In the genomic region with DNA sequence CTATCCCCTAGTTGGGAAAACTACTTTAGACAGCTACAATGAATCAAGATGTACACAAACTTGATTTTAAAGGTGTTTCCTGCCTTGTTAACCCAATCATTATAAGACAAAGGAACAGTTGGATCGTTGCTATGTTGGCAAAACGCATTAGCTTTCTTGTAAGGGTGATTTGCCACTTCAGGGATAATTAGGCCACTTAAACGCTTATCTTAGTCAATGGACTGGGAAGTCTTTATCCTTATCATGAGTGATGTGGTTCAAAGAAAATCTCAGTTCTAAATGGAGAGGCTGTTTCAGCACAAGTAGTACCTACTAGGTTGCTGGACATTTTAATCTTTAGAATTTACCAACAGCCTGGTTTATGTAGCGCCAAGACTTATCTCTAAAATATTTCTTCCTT, we compare ENCODE assay signal across 18 cellular contexts.
"Had no signal": no experiment of that assay in that cellular context is flagged by ENCODE, and none has a peak within 500 bp of the region (broad histone marks: within the 10 kb centered on the region; RNA-seq: fewer than 3 reads in every experiment).

No MANE protein-coding gene starts in this region.

- H3K9me3 ChIP-seq: colonic mucosa, lower lobe of right lung, neutrophil, pancreas, thyroid gland had no signal

- H3K36me3 ChIP-seq: colonic mucosa, lower lobe of right lung, neutrophil, pancreas, thyroid gland had no signal

- H3K27ac ChIP-seq: colonic mucosa, foreskin keratinocyte, lower lobe of right lung, neutrophil, pancreas, thyroid gland had no signal

- H3K4me3 ChIP-seq: colonic mucosa, lower lobe of right lung, pancreas, thyroid gland had no signal

- H3K27me3 ChIP-seq: colonic mucosa, neutrophil, pancreas, thyroid gland had no signal

- DNase-seq: activated CD4-positive, alpha-beta T cell treated with anti-CD3 and anti-CD28 coated beads, Interleukin-2, amount 10 ng/mL, durations not matched to agents 24 days and 14 days; activated CD8-positive, alpha-beta T cell treated with anti-CD3 and anti-CD28 coated beads, Interleukin-2, amount 10 ng/mL, durations not matched to agents 7 days and 5 days; activated naive CD4-positive, alpha-beta T cell treated with anti-CD3 and anti-CD28 coated beads for 36 hours; activated T-cell treated with anti-CD3 and anti-CD28 coated beads, Interleukin-2, amount 50 U/mL, for 24 hours; aorta; colonic mucosa; foreskin keratinocyte; hypothalamus; islet precursor cell; left colon; lower lobe of right lung; natural killer cell; pancreas; stimulated activated CD8-positive, alpha-beta memory T cell treated with anti-CD3 and anti-CD28 coated beads, Interleukin-4, amount 100 ng/mL, for 48 hours; stimulated activated naive CD4-positive, alpha-beta T cell; T-helper 9 cell; thyroid gland had no signal

- H3K4me1 ChIP-seq: colonic mucosa, foreskin keratinocyte, lower lobe of right lung, pancreas, thyroid gland had no signal
